9 cellular contexts compared by ENCODE assay signal in genomic region chr1:155976913-155977606, GRCh38. TPM values are rescaled to one million over a fixed set of nuclear protein-coding genes. Genes with fewer than 3 reads are reported as not detected.
DNase-seq lines count a peak whose midpoint lies in the region; ATAC-seq and TF ChIP-seq lines count a peak whose summit lies in the region.
"Had no signal": no experiment of that assay in that cellular context is flagged by ENCODE, and none has a peak within 500 bp of the region (broad histone marks: within the 10 kb centered on the region; RNA-seq: fewer than 3 reads in every experiment).

No MANE protein-coding gene starts in this region.

- DNase-seq in right atrium auricular region (ENCODE audit: low spot score), result no peak
- DNase-seq in left ventricle myocardium superior, result no peak
- peak; percentile 47 for DNase-seq in stimulated activated CD8-positive, alpha-beta memory T cell treated with anti-CD3 and anti-CD28 coated beads, Interleukin-4, amount 100 ng/mL, for 48 hours
- DNase-seq in OCI-M1 (lab: John Stamatoyannopoulos, UW), result no peak
- DNase-seq in effector CD8-positive, alpha-beta T cell (lab: John Stamatoyannopoulos, UW), result no peak

- ATAC-seq in left ventricle myocardium superior (no peak), HG03378 (IDR thresholded peaks at IDR 0.05; ENCODE audit: unreplicated experiment) (no peak)
- peak; percentile 35 for ATAC-seq in activated T-helper 17 cell treated with anti-CD3 and anti-CD28 coated beads, Interleukin-2, amount 50 U/mL, for 72 hours (replicated peaks)

- peak overlapping the region; percentile 96 to 98 for H3K27ac ChIP-seq in right atrium auricular region
- H3K27ac ChIP-seq in iPS-18a (ENCODE audit: low read length), result no peak overlapping the region

- H3K4me3 Mint-ChIP-seq in activated T-helper 17 cell treated with anti-CD3 and anti-CD28 coated beads, Interleukin-2, amount 50 U/mL, for 72 hours, result peak overlapping the region; percentile 100

- no peaks in the 10 kb centered on the region for H3K36me3 ChIP-seq in right atrium auricular region
- H3K36me3 ChIP-seq in iPS-18a (ENCODE audit: control insufficient read depth, low read depth, low read length), result no peaks in the 10 kb centered on the region

- H3K27ac Mint-ChIP-seq in activated T-helper 17 cell treated with anti-CD3 and anti-CD28 coated beads, Interleukin-2, amount 50 U/mL, for 72 hours, result peak overlapping the region; percentile 99

- H3K27me3 Mint-ChIP-seq in activated T-helper 17 cell treated with anti-CD3 and anti-CD28 coated beads, Interleukin-2, amount 50 U/mL, for 72 hours, result no peaks in the 10 kb centered on the region

- H3K4me1 ChIP-seq in right atrium auricular region (peaks cover 0 to 89% of the 10 kb centered on the region in 2 donors), iPS-18a (ENCODE audit: control insufficient read depth, low read depth, low read length) (peaks cover 43% of the 10 kb centered on the region)

- peaks cover 60% of the 10 kb centered on the region for H3K4me1 Mint-ChIP-seq in activated T-helper 17 cell treated with anti-CD3 and anti-CD28 coated beads, Interleukin-2, amount 50 U/mL, for 72 hours

- H3K9me3 ChIP-seq in right atrium auricular region (no peaks in the 10 kb centered on the region), iPS-18a (ENCODE audit: control insufficient read depth, low read depth, low read length) (no peaks in the 10 kb centered on the region)

- H3K9ac ChIP-seq in iPS-18a (ENCODE audit: low read length), result peak overlapping the region; percentile 88

- H3K27me3 ChIP-seq in right atrium auricular region, result no peaks in the 10 kb centered on the region
- no peaks in the 10 kb centered on the region for H3K27me3 ChIP-seq in iPS-18a (ENCODE audit: control insufficient read depth, insufficient read depth, low read length)

- no peaks in the 10 kb centered on the region for H3K9me3 Mint-ChIP-seq in activated T-helper 17 cell treated with anti-CD3 and anti-CD28 coated beads, Interleukin-2, amount 50 U/mL, for 72 hours

- TF ChIP-seq CTCF in right atrium auricular region (IDR thresholded peaks at IDR 0.05), result no peak

- peaks cover 84% of the 10 kb centered on the region for H3K36me3 Mint-ChIP-seq in activated T-helper 17 cell treated with anti-CD3 and anti-CD28 coated beads, Interleukin-2, amount 50 U/mL, for 72 hours (ENCODE audit: low read depth)

- intact Hi-C loops in left ventricle myocardium superior (cut with micrococcal nuclease), result no loop called here

- H3K4me3 ChIP-seq in right atrium auricular region (peak overlapping the region; percentile 87 to 97), iPS-18a (ENCODE audit: low read length) (peak overlapping the region; percentile 70)

RNA-seq across cellular contexts. Expression of gene ARHGEF2, which starts 1.3 kb away (rescaled TPM):
- total RNA-seq in right atrium auricular region, result 10 to 100 TPM; 50.8 to 69.8 TPM
- total RNA-seq in left ventricle myocardium superior, result 61.2 TPM
- 100 to 1,000 TPM; 108 to 205 TPM for total RNA-seq in activated T-helper 17 cell treated with anti-CD3 and anti-CD28 coated beads, Interleukin-2, amount 50 U/mL, for 72 hours

RNA-seq across cellular contexts. Expression of gene RXFP4, which starts 35.6 kb away (rescaled TPM):
- total RNA-seq in right atrium auricular region, result not detected
- total RNA-seq in left ventricle myocardium superior, result not detected
- total RNA-seq in activated T-helper 17 cell treated with anti-CD3 and anti-CD28 coated beads, Interleukin-2, amount 50 U/mL, for 72 hours, result not detected
- total RNA-seq: glomerular endothelial cell had no signal

RNA-seq across cellular contexts. Expression of gene KHDC4, which starts 42.8 kb away (rescaled TPM):
- 10 to 100 TPM; 13.4 to 25.9 TPM for total RNA-seq in right atrium auricular region
- total RNA-seq in left ventricle myocardium superior, result 22.6 TPM
- 100 to 1,000 TPM in 1 of 2 donors, 10 to 100 TPM in 1; 67.5 to 109 TPM for total RNA-seq in activated T-helper 17 cell treated with anti-CD3 and anti-CD28 coated beads, Interleukin-2, amount 50 U/mL, for 72 hours

RNA-seq across cellular contexts. Expression of gene SSR2, which starts 43.7 kb away (rescaled TPM):
- total RNA-seq in right atrium auricular region (100 to 1,000 TPM in 1 of 2 donors, 10 to 100 TPM in 1; 87.6 to 206 TPM), left ventricle myocardium superior (75.8 TPM)
- 100 to 1,000 TPM; 194 to 208 TPM for total RNA-seq in activated T-helper 17 cell treated with anti-CD3 and anti-CD28 coated beads, Interleukin-2, amount 50 U/mL, for 72 hours
